Comparison of ENCODE assay signal across 8 cellular contexts in genomic region chr15:51499379-51499976, GRCh38.
DNase-seq lines count a peak whose midpoint lies in the region; ATAC-seq and TF ChIP-seq lines count a peak whose summit lies in the region.

No MANE protein-coding gene starts in this region.

- intact Hi-C loops in transverse colon (cut with DNase I; ENCODE audit: low total_unique reads): no loop called here

- no peaks in the 10 kb centered on the region for H3K79me2 ChIP-seq in OCI-LY3 (ENCODE audit: low read length)

- TF ChIP-seq CTCF in OCI-LY3 (IDR thresholded peaks at IDR 0.05; ENCODE audit: low read depth, low read length) (peak; percentile 68), fibroblast of pulmonary artery (IDR thresholded peaks at IDR 0.05; ENCODE audit: low read length, missing control alignments) (peak; percentile 74), transverse colon (IDR thresholded peaks at IDR 0.05) (peak in 3 of 5 experiments; percentile 8 to 30 (median 29))

- H3K4me1 ChIP-seq in OCI-LY3 (ENCODE audit: low read length): no peaks in the 10 kb centered on the region
- no peaks in the 10 kb centered on the region for H3K4me1 ChIP-seq in transverse colon

- ATAC-seq in GM21737 (IDR thresholded peaks at IDR 0.05; ENCODE audit: unreplicated experiment): no peak
- ATAC-seq in GM19324 (IDR thresholded peaks at IDR 0.05; ENCODE audit: low FRiP score, unreplicated experiment): no peak
- ATAC-seq in activated naive CD8-positive, alpha-beta T cell treated with anti-CD3 and anti-CD28 coated beads, Interleukin-2, amount 50 U/mL, for 24 hours: no peak

- H3K36me3 ChIP-seq in OCI-LY3 (replicated peaks; ENCODE audit: low read depth, low read length): no peaks in the 10 kb centered on the region
- H3K36me3 ChIP-seq in transverse colon: peaks cover 0 to 13% (median 2%) of the 10 kb centered on the region in 4 donors

- DNase-seq in AG08396 (ENCODE audit: low spot score) (peak; percentile 44), H4 (ENCODE audit: low spot score) (peak; percentile 62), fibroblast of pulmonary artery (ENCODE audit: low read depth) (peak; percentile 66), transverse colon (no peak)
- no peak for DNase-seq in activated naive CD8-positive, alpha-beta T cell treated with anti-CD3 and anti-CD28 coated beads, Interleukin-2, amount 50 U/mL, for 24 hours

- no peak overlapping the region for H3K9ac ChIP-seq in OCI-LY3 (ENCODE audit: low read length)

- no peak overlapping the region for H3K4me2 ChIP-seq in OCI-LY3 (ENCODE audit: low read length)

- H3K27me3 ChIP-seq in OCI-LY3 (ENCODE audit: low read depth, low read length): no peaks in the 10 kb centered on the region
- no peaks in the 10 kb centered on the region for H3K27me3 ChIP-seq in transverse colon

- H3K4me3 ChIP-seq in OCI-LY3 (ENCODE audit: low read length) (no peak overlapping the region), fibroblast of pulmonary artery (replicated peaks; ENCODE audit: low read depth, low read length) (no peak overlapping the region), transverse colon (no peak overlapping the region)

- no peaks in the 10 kb centered on the region for H3K4me1 Mint-ChIP-seq in activated naive CD8-positive, alpha-beta T cell treated with anti-CD3 and anti-CD28 coated beads, Interleukin-2, amount 50 U/mL, for 24 hours

- 91 to 94% methylated on average over 5 of the region's 5 CpGs for WGBS in transverse colon (ENCODE audit: low coverage in 1 of 2), 2 donors

- TF ChIP-seq POLR2A in transverse colon (IDR thresholded peaks at IDR 0.05): no peak

- no peak for TF ChIP-seq EP300 in transverse colon (IDR thresholded peaks at IDR 0.05; ENCODE audit: low read depth)

- H3K27me3 Mint-ChIP-seq in activated naive CD8-positive, alpha-beta T cell treated with anti-CD3 and anti-CD28 coated beads, Interleukin-2, amount 50 U/mL, for 24 hours: no peaks in the 10 kb centered on the region

- no peaks in the 10 kb centered on the region for H3K9me3 Mint-ChIP-seq in activated naive CD8-positive, alpha-beta T cell treated with anti-CD3 and anti-CD28 coated beads, Interleukin-2, amount 50 U/mL, for 24 hours

- no peak overlapping the region for H3K27ac ChIP-seq in OCI-LY3 (ENCODE audit: low read length)
- H3K27ac ChIP-seq in transverse colon: no peak overlapping the region

- in situ Hi-C loops in transverse colon (cut with MboI; ENCODE audit: low pct_ligation_motif_present in 1 of 4, low pct_unique_long_range_greater_than_20kb in 1 of 4, low sequenced_read_pairs in 3 of 4): no loop called here

- H3K27ac Mint-ChIP-seq in activated naive CD8-positive, alpha-beta T cell treated with anti-CD3 and anti-CD28 coated beads, Interleukin-2, amount 50 U/mL, for 24 hours: no peak overlapping the region

- H3K36me3 Mint-ChIP-seq in activated naive CD8-positive, alpha-beta T cell treated with anti-CD3 and anti-CD28 coated beads, Interleukin-2, amount 50 U/mL, for 24 hours (ENCODE audit: low read depth): no peaks in the 10 kb centered on the region

- no peaks in the 10 kb centered on the region for H4K20me1 ChIP-seq in OCI-LY3 (ENCODE audit: insufficient read depth, low read length)

- no peak overlapping the region for H2AFZ ChIP-seq in OCI-LY3 (ENCODE audit: low read depth, low read length)

- H3K4me3 Mint-ChIP-seq in activated naive CD8-positive, alpha-beta T cell treated with anti-CD3 and anti-CD28 coated beads, Interleukin-2, amount 50 U/mL, for 24 hours: no peak overlapping the region

- H3K9me3 ChIP-seq in OCI-LY3 (ENCODE audit: insufficient read depth, low read length) (no peaks in the 10 kb centered on the region), transverse colon (no peaks in the 10 kb centered on the region)

Comparison
In these comparisons a context has a peak if more than half of its experiments do, and no peak if none do; other contexts are left out.
1. DNase-seq: peak in AG08396 (single experiment), H4 (single experiment) and fibroblast of pulmonary artery (single experiment); none in transverse colon (single experiment) and activated naive CD8-positive, alpha-beta T cell treated with anti-CD3 and anti-CD28 coated beads, Interleukin-2, amount 50 U/mL, for 24 hours (single experiment).
2. Peak in every context shown above with its lines, with median percentiles within 50 percentile points of each other: CTCF ChIP-seq.